Comparison of ENCODE assay signal across 14 cellular contexts in genomic region chr5:131974956-131975726, GRCh38. TPM values are rescaled to one million over a fixed set of nuclear protein-coding genes. Genes with fewer than 3 reads are reported as not detected.
DNase-seq lines count a peak whose midpoint lies in the region; ATAC-seq and TF ChIP-seq lines count a peak whose summit lies in the region.
"Had no signal": no experiment of that assay in that cellular context is flagged by ENCODE, and none has a peak within 500 bp of the region (broad histone marks: within the 10 kb centered on the region; RNA-seq: fewer than 3 reads in every experiment).

No MANE protein-coding gene starts in this region.

- H3K4me3 ChIP-seq in CD8-positive, alpha-beta memory T cell (ENCODE audit: low read length) = peak overlapping the region; percentile 53
- H3K4me3 ChIP-seq in colonic mucosa = peak overlapping the region; percentile 2
- H3K4me3 ChIP-seq: BLaER1 treated with 17β-estradiol and CSF1 and Interleukin-3, amounts not matched to agents 10 nM and 100 nM; body of pancreas had no signal

- H3K4me1 ChIP-seq in CD8-positive, alpha-beta memory T cell (ENCODE audit: insufficient read depth, low read length) = peaks cover 45% of the 10 kb centered on the region
- no peaks in the 10 kb centered on the region for H3K4me1 ChIP-seq in colonic mucosa
- H3K4me1 ChIP-seq: body of pancreas had no signal

- no peaks in the 10 kb centered on the region for H3K9me3 Mint-ChIP-seq in CD8-positive, alpha-beta memory T cell
- H3K9me3 Mint-ChIP-seq in activated CD4-positive, alpha-beta memory T cell treated with anti-CD3 and anti-CD28 coated beads for 36 hours = no peaks in the 10 kb centered on the region
- H3K9me3 Mint-ChIP-seq in nephron progenitor cell = no peaks in the 10 kb centered on the region

- peaks cover 65 to 85% (median 75%) of the 10 kb centered on the region in 3 donors for H3K4me1 Mint-ChIP-seq in CD8-positive, alpha-beta memory T cell
- peaks cover 44% of the 10 kb centered on the region for H3K4me1 Mint-ChIP-seq in activated CD4-positive, alpha-beta memory T cell treated with anti-CD3 and anti-CD28 coated beads for 36 hours (ENCODE audit: low read depth)
- H3K4me1 Mint-ChIP-seq in nephron progenitor cell = peaks cover 13% of the 10 kb centered on the region

- H3K9me3 ChIP-seq in CD8-positive, alpha-beta memory T cell (ENCODE audit: low read length) = no peaks in the 10 kb centered on the region
- H3K9me3 ChIP-seq in colonic mucosa = no peaks in the 10 kb centered on the region
- H3K9me3 ChIP-seq: BLaER1 treated with 17β-estradiol and CSF1 and Interleukin-3, amounts not matched to agents 10 nM and 100 nM; body of pancreas had no signal

- no peaks in the 10 kb centered on the region for H3K27me3 Mint-ChIP-seq in CD8-positive, alpha-beta memory T cell
- no peaks in the 10 kb centered on the region for H3K27me3 Mint-ChIP-seq in activated CD4-positive, alpha-beta memory T cell treated with anti-CD3 and anti-CD28 coated beads for 36 hours
- peaks cover 5% of the 10 kb centered on the region for H3K27me3 Mint-ChIP-seq in nephron progenitor cell (ENCODE audit: low read depth, poor library complexity)

- peak overlapping the region; percentile 29 for H3K27ac ChIP-seq in CD8-positive, alpha-beta memory T cell (ENCODE audit: low read depth, low read length)
- H3K27ac ChIP-seq in colonic mucosa = peak overlapping the region; percentile 17
- H3K27ac ChIP-seq: BLaER1 treated with 17β-estradiol and CSF1 and Interleukin-3, amounts not matched to agents 10 nM and 100 nM; body of pancreas had no signal

- H3K27ac Mint-ChIP-seq in CD8-positive, alpha-beta memory T cell = peak overlapping the region; percentile 84 to 99 (median 94)
- H3K27ac Mint-ChIP-seq in activated CD4-positive, alpha-beta memory T cell treated with anti-CD3 and anti-CD28 coated beads for 36 hours = peak overlapping the region; percentile 76
- H3K27ac Mint-ChIP-seq in nephron progenitor cell = no peak overlapping the region

- DNase-seq in CD8-positive, alpha-beta memory T cell = peak in 3 of 5 donors; percentile 41 to 59 (median 57)
- peak; percentile 29 for DNase-seq in activated CD4-positive, alpha-beta memory T cell treated with anti-CD3 and anti-CD28 coated beads for 36 hours
- DNase-seq in colonic mucosa (no peak), nephron progenitor cell (no peak), RKO (ENCODE audit: low spot score) (no peak), H4 (ENCODE audit: low spot score) (no peak), inferior parietal cortex (ENCODE audit: extremely low spot score) (no peak)
- DNase-seq: body of pancreas, glutamatergic neuron, PC-3 had no signal

- peaks cover 6% of the 10 kb centered on the region for H3K36me3 ChIP-seq in CD8-positive, alpha-beta memory T cell (ENCODE audit: insufficient read depth, low read length)
- no peaks in the 10 kb centered on the region for H3K36me3 ChIP-seq in colonic mucosa
- H3K36me3 ChIP-seq: BLaER1 treated with 17β-estradiol and CSF1 and Interleukin-3, amounts not matched to agents 10 nM and 100 nM had no signal

- H3K4me3 Mint-ChIP-seq in CD8-positive, alpha-beta memory T cell = peak overlapping the region; percentile 84 to 97 (median 88)
- H3K4me3 Mint-ChIP-seq in activated CD4-positive, alpha-beta memory T cell treated with anti-CD3 and anti-CD28 coated beads for 36 hours = peak overlapping the region; percentile 56
- H3K4me3 Mint-ChIP-seq in nephron progenitor cell = peak overlapping the region; percentile 3

- no peak for ATAC-seq in GM19328 (IDR thresholded peaks at IDR 0.05; ENCODE audit: unreplicated experiment)
- ATAC-seq: body of pancreas, PC-3 had no signal

- POLR2A ChIA-PET in CD8-positive, alpha-beta memory T cell (lab: Charles Lee) = interaction anchor here (0.6 kb wide), 1 partner anchor 178 kb away, joined by 4 read pairs; no protein-coding TSS in a partner anchor
- POLR2A ChIA-PET in activated CD4-positive, alpha-beta memory T cell treated with anti-CD3 and anti-CD28 coated beads for 36 hours (lab: Charles Lee) = no interaction called here

- no peak overlapping the region for H3K9ac ChIP-seq in colonic mucosa (ENCODE audit: low read depth in 2 of 2, low read length in 2 of 2)
- H3K9ac ChIP-seq: BLaER1 treated with 17β-estradiol and CSF1 and Interleukin-3, amounts not matched to agents 10 nM and 100 nM had no signal

- CTCF ChIA-PET in CD8-positive, alpha-beta memory T cell (lab: Charles Lee) = no interaction called here
- CTCF ChIA-PET in activated CD4-positive, alpha-beta memory T cell treated with anti-CD3 and anti-CD28 coated beads for 36 hours (lab: Charles Lee) = no interaction called here

- H3K36me3 Mint-ChIP-seq in CD8-positive, alpha-beta memory T cell = peaks cover 0 to 33% (median 17%) of the 10 kb centered on the region in 3 donors
- H3K36me3 Mint-ChIP-seq in activated CD4-positive, alpha-beta memory T cell treated with anti-CD3 and anti-CD28 coated beads for 36 hours = no peaks in the 10 kb centered on the region
- H3K36me3 Mint-ChIP-seq in nephron progenitor cell (ENCODE audit: low read depth) = no peaks in the 10 kb centered on the region

- H3K27me3 ChIP-seq in CD8-positive, alpha-beta memory T cell (ENCODE audit: insufficient read depth, low read length, poor library complexity, severe bottlenecking) = no peaks in the 10 kb centered on the region
- H3K27me3 ChIP-seq in colonic mucosa = no peaks in the 10 kb centered on the region
- H3K27me3 ChIP-seq: BLaER1 treated with 17β-estradiol and CSF1 and Interleukin-3, amounts not matched to agents 10 nM and 100 nM; body of pancreas had no signal

- intact Hi-C loops in activated CD4-positive, alpha-beta memory T cell treated with anti-CD3 and anti-CD28 coated beads for 36 hours (cut with micrococcal nuclease) = no loop called here
- intact Hi-C loops in colonic mucosa (cut with DNase I) = no loop called here

- TF ChIP-seq CTCF in colonic mucosa (IDR thresholded peaks at IDR 0.05) (no peak), nephron progenitor cell (IDR thresholded peaks at IDR 0.05) (no peak)

RNA-seq across cellular contexts. Expression of gene MEIKIN, which starts 29.7 kb away (rescaled TPM):
- under 1 TPM in 1 of 2 experiments, not detected in 1; 0.53 TPM for total RNA-seq in CD8-positive, alpha-beta memory T cell
- polyA plus RNA-seq in CD8-positive, alpha-beta memory T cell = 0.69 TPM
- 1 to 10 TPM in 1 of 2 experiments, under 1 TPM in 1; 0.93 to 2.1 TPM for total RNA-seq in activated CD4-positive, alpha-beta memory T cell treated with anti-CD3 and anti-CD28 coated beads for 36 hours
- total RNA-seq in colonic mucosa = not detected
- total RNA-seq in H4 (2014; rRNA removed; shearing (Covaris generic)) = not detected in 2 replicates
- total RNA-seq: M059J, PC-3 had no signal
- polyA plus RNA-seq: liver had no signal

RNA-seq across cellular contexts. Expression of gene ACSL6, which starts 36.3 kb away (rescaled TPM):
- 10 to 100 TPM; 21.8 to 22.7 TPM for total RNA-seq in CD8-positive, alpha-beta memory T cell
- polyA plus RNA-seq in CD8-positive, alpha-beta memory T cell = 20.7 TPM
- total RNA-seq in activated CD4-positive, alpha-beta memory T cell treated with anti-CD3 and anti-CD28 coated beads for 36 hours = 1 to 10 TPM; 5.6 to 6.0 TPM
- under 1 TPM; 0.25 to 0.93 TPM for total RNA-seq in colonic mucosa
- 0.43 and 0.46 TPM in 2 replicates for total RNA-seq in H4 (2014; rRNA removed; shearing (Covaris generic))
- total RNA-seq: M059J had no signal

Comparison
In these comparisons a context has a peak if more than half of its experiments do, and no peak if none do; other contexts are left out.
1. DNase-seq: peak in CD8-positive, alpha-beta memory T cell (3 of 5) and activated CD4-positive, alpha-beta memory T cell treated with anti-CD3 and anti-CD28 coated beads for 36 hours (single experiment); none in colonic mucosa (single experiment), nephron progenitor cell (single experiment), RKO (single experiment), H4 (single experiment) and inferior parietal cortex (single experiment).
2. H3K4me3 Mint-ChIP-seq: peak in every context shown above with its lines; median percentile 88 in CD8-positive, alpha-beta memory T cell; 56 in activated CD4-positive, alpha-beta memory T cell treated with anti-CD3 and anti-CD28 coated beads for 36 hours; 3 in nephron progenitor cell.